Comparison of ENCODE assay signal across 21 cellular contexts in the genomic region with DNA sequence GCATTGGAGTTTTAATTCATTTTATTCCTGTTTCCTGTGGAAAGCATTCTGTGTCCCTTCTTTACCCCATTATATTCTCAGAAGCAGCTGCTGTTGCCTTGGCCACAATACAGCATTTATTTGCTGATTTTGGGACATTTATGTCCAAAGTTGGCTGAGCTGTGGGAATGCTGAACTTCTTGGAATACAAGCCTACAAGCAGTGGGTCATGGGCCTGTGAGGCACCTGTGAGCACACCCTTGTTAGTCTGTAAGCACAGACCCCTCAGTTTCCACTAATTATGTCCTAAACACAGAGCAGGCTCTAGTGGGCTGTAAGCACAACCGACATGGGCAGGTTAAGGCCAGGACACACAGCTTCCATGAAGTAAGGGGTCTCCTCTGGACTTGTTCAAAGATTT.
"Had no signal": no experiment of that assay in that cellular context is flagged by ENCODE, and none has a peak within 500 bp of the region (broad histone marks: within the 10 kb centered on the region; RNA-seq: fewer than 3 reads in every experiment).

No MANE protein-coding gene starts in this region.

- H3K27ac ChIP-seq: lower lobe of right lung, ovary, right atrium auricular region, right lobe of liver, spleen, suprapubic skin, upper lobe of left lung, vagina had no signal

- H3K4me1 ChIP-seq: lower lobe of right lung, right atrium auricular region, right lobe of liver, spleen, suprapubic skin, upper lobe of left lung had no signal

- ATAC-seq: left lobe of liver; lower lobe of right lung; naive thymus-derived CD4-positive, alpha-beta T cell; natural killer cell treated with Interleukin-12 subunit alpha and Interleukin-12 subunit beta and Interleukin-15 and Interleukin-18, amount 100 ng/mL, for 72 hours; right lobe of liver; stimulated activated effector memory CD8-positive, alpha-beta T cell treated with anti-CD3 and anti-CD28 coated beads, Interleukin-12 subunit alpha, Interleukin-12 subunit beta, amount 100 ng/mL, for 72 hours had no signal

- H3K27me3 ChIP-seq: ovary, right atrium auricular region, right lobe of liver, spleen, suprapubic skin, tibial nerve, upper lobe of left lung, vagina had no signal

- H3K9me3 ChIP-seq: lower lobe of right lung, ovary, right lobe of liver, suprapubic skin, upper lobe of left lung, vagina had no signal

- H3K36me3 ChIP-seq: lower lobe of right lung, ovary, right atrium auricular region, right lobe of liver, spleen, suprapubic skin, tibial nerve, upper lobe of left lung, vagina had no signal

- DNase-seq: hippocampal formation; kidney glomerular epithelial cell; left cardiac atrium; lower lobe of right lung; mammary epithelial cell; mesenchymal stem cell; naive thymus-derived CD4-positive, alpha-beta T cell; ovary; right lobe of liver; small intestine; spleen; stimulated activated CD4-positive, alpha-beta T cell treated with anti-CD3 and anti-CD28 coated beads, Interleukin-4, amount 100 ng/mL, for 24 hours; stimulated activated naive CD4-positive, alpha-beta T cell; upper lobe of left lung had no signal

- H3K4me3 ChIP-seq: lower lobe of right lung, ovary, right atrium auricular region, right lobe of liver, spleen, suprapubic skin, tibial nerve, upper lobe of left lung, vagina had no signal
